29 cellular contexts compared by ENCODE assay signal in the genomic region with DNA sequence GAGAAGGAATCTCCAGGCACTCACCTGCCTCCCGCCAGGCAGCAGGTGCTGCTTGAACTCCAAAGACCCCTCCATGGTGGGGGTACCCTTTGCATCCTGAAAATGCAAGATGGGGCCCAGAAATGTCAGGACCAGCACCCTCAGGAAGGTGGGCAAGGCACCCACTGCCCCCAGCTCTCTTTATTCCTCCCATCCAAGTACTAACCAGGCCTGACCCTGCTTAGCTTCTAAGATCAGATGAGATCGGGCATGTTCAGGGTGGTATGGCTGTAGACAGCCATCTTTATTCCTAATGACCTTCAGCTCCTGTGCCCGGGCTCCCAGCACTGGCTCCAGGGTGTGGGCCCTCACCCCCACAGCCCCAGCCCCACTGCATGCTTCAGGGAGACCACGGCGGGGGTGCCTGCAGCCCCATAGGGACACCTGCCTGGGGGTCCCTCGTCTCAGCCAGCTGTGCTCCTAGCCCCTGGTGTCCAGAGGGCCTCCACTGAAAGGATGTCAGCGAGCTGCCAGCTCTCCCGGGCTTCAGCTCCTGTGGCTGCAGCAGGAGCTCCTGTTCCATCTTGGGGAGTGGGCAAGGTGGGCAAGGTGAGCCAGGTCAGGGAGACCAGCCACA.
"Had no signal": no experiment of that assay in that cellular context is flagged by ENCODE, and none has a peak within 500 bp of the region (broad histone marks: within the 10 kb centered on the region; RNA-seq: fewer than 3 reads in every experiment).

No MANE protein-coding gene starts in this region.

- H3K36me3 Mint-ChIP-seq: activated naive CD8-positive, alpha-beta T cell treated with anti-CD3 and anti-CD28 coated beads, Interleukin-2, amount 10 ng/mL, durations not matched to agents 7 days and 5 days had no signal

- H3K36me3 ChIP-seq: SJCRH30 had no signal

- ATAC-seq: activated CD8-positive, alpha-beta T cell treated with anti-CD3 and anti-CD28 coated beads for 36 hours; activated T-cell treated with anti-CD3 and anti-CD28 coated beads, Interleukin-2, amount 50 U/mL, for 72 hours; activated T-helper 17 cell treated with anti-CD3 and anti-CD28 coated beads, Interleukin-2, amount 50 U/mL, for 72 hours had no signal

- H3K9me3 ChIP-seq: ascending aorta, Peyer's patch, SJCRH30 had no signal

- H3K27me3 Mint-ChIP-seq: activated CD4-positive, alpha-beta T cell treated with anti-CD3 and anti-CD28 coated beads, Interleukin-2, amount 10 ng/mL, durations not matched to agents 24 days and 14 days; activated CD8-positive, alpha-beta T cell treated with anti-CD3 and anti-CD28 coated beads for 36 hours; activated T-helper 17 cell treated with anti-CD3 and anti-CD28 coated beads, Interleukin-2, amount 50 U/mL, for 72 hours; central memory CD8-positive, alpha-beta T cell had no signal

- H3K4me1 Mint-ChIP-seq: activated naive CD8-positive, alpha-beta T cell treated with anti-CD3 and anti-CD28 coated beads, Interleukin-2, amount 10 ng/mL, durations not matched to agents 7 days and 5 days; central memory CD8-positive, alpha-beta T cell had no signal

- H3K4me1 ChIP-seq: ascending aorta, Peyer's patch had no signal

- H3K4me3 ChIP-seq: ascending aorta, cardiac muscle cell, Peyer's patch, SJCRH30, SK-N-MC had no signal

- H3K27ac Mint-ChIP-seq: activated CD8-positive, alpha-beta T cell treated with anti-CD3 and anti-CD28 coated beads for 36 hours; activated naive CD8-positive, alpha-beta T cell treated with anti-CD3 and anti-CD28 coated beads, Interleukin-2, amount 10 ng/mL, durations not matched to agents 7 days and 5 days; activated T-cell treated with anti-CD3 and anti-CD28 coated beads, Interleukin-2, amount 50 U/mL, for 72 hours; activated T-helper 17 cell treated with anti-CD3 and anti-CD28 coated beads, Interleukin-2, amount 50 U/mL, for 72 hours; T-helper 2 cell treated with Interferon-gamma antibody and Interleukin-4, amounts not matched to agents 5 μg/mL and 100 μg/mL, for 36 hours had no signal

- DNase-seq: activated CD4-positive, alpha-beta T cell treated with anti-CD3 and anti-CD28 coated beads, Interleukin-2, amount 10 ng/mL, durations not matched to agents 24 days and 14 days; activated CD4-positive, alpha-beta T cell treated with anti-CD3 and anti-CD28 coated beads, Interleukin-2, amount 50 U/mL, for 4 hours; activated CD8-positive, alpha-beta T cell treated with anti-CD3 and anti-CD28 coated beads for 36 hours; activated effector memory CD4-positive, alpha-beta T cell treated with anti-CD3 and anti-CD28 coated beads, Interleukin-2, amount 50 U/mL, for 16 hours; activated naive CD4-positive, alpha-beta T cell; activated naive CD4-positive, alpha-beta T cell treated with anti-CD3 and anti-CD28 coated beads, Interleukin-2, amount 50 U/mL, for 16 hours; activated naive CD8-positive, alpha-beta T cell treated with anti-CD3 and anti-CD28 coated beads, Interleukin-2, amount 10 ng/mL, durations not matched to agents 7 days and 5 days; activated T-cell treated with anti-CD3 and anti-CD28 coated beads, Interleukin-2, amount 50 U/mL, for 1 hour; activated T-cell treated with anti-CD3 and anti-CD28 coated beads, Interleukin-2, amount 50 U/mL, for 72 hours; amygdala; NCI-H1048; NCI-H1436 treated with DMSO at 0.1 percent for 48 hours; NCI-H1694 treated with DMSO at 0.1 percent for 48 hours; NCI-H2029; NCI-H345; NCI-H526; NCI-H748 treated with DMSO at 0.1 percent for 48 hours; NK-92 treated with Interleukin-12 subunit alpha and Interleukin-12 subunit beta, amount 100 ng/mL, for 24 hours; PC-3; Peyer's patch; Right ventricle myocardium superior had no signal

- H3K27me3 ChIP-seq: ascending aorta, cardiac muscle cell, Peyer's patch, SJCRH30 had no signal

- FAIRE-seq: TTC549 had no signal

- H3K27ac ChIP-seq: ascending aorta, cardiac muscle cell, Peyer's patch, SJCRH30, SK-N-MC had no signal

- H3K4me3 Mint-ChIP-seq: activated CD4-positive, alpha-beta T cell treated with anti-CD3 and anti-CD28 coated beads, Interleukin-2, amount 10 ng/mL, durations not matched to agents 24 days and 14 days; activated CD8-positive, alpha-beta T cell treated with anti-CD3 and anti-CD28 coated beads for 36 hours; activated naive CD8-positive, alpha-beta T cell treated with anti-CD3 and anti-CD28 coated beads, Interleukin-2, amount 10 ng/mL, durations not matched to agents 7 days and 5 days; activated T-cell treated with anti-CD3 and anti-CD28 coated beads, Interleukin-2, amount 50 U/mL, for 72 hours; activated T-helper 17 cell treated with anti-CD3 and anti-CD28 coated beads, Interleukin-2, amount 50 U/mL, for 72 hours; central memory CD8-positive, alpha-beta T cell; T-helper 2 cell treated with Interferon-gamma antibody and Interleukin-4, amounts not matched to agents 5 μg/mL and 100 μg/mL, for 36 hours had no signal
